ENCODE assay signal across 15 cellular contexts in genomic region chr6:3285732-3286131, GRCh38. TPM values are rescaled to one million over a fixed set of nuclear protein-coding genes. Genes with fewer than 3 reads are reported as not detected.
A peak's percentile ranks its signal among the peaks of the same experiment; 100 is the strongest.
DNase-seq lines count a peak whose midpoint lies in the region; ATAC-seq and TF ChIP-seq lines count a peak whose summit lies in the region.
"Had no signal": no experiment of that assay in that cellular context is flagged by ENCODE, and none has a peak within 500 bp of the region (broad histone marks: within the 10 kb centered on the region; RNA-seq: fewer than 3 reads in every experiment).

No MANE protein-coding gene starts in this region.

- no peak overlapping the region for H4K91ac ChIP-seq in trophoblast cell (ENCODE audit: low read depth, low read length)

- no peak overlapping the region for H3K23ac ChIP-seq in trophoblast cell (ENCODE audit: low read length)

- H3K79me2 ChIP-seq in trophoblast cell (ENCODE audit: control insufficient read depth, insufficient read depth, low read length, poor library complexity) (no peaks in the 10 kb centered on the region), Karpas-422 (ENCODE audit: low read length) (no peaks in the 10 kb centered on the region)

- no peak overlapping the region for H2BK12ac ChIP-seq in trophoblast cell (ENCODE audit: low read length)

- H3K27ac ChIP-seq in endodermal cell (ENCODE audit: low read depth, low read length): peak overlapping the region; percentile 5
- H3K27ac ChIP-seq in trophoblast cell (ENCODE audit: low read depth, low read length): no peak overlapping the region
- no peak overlapping the region for H3K27ac ChIP-seq in Karpas-422 (ENCODE audit: low read length)
- H3K27ac ChIP-seq: BLaER1 had no signal

- no peak overlapping the region for H2AK5ac ChIP-seq in trophoblast cell (ENCODE audit: low read length)

- H4K8ac ChIP-seq in trophoblast cell (ENCODE audit: low read depth, low read length): no peak overlapping the region

- no peaks in the 10 kb centered on the region for H3K9me3 Mint-ChIP-seq in endodermal cell
- H3K9me3 Mint-ChIP-seq: CD8-positive, alpha-beta T cell; H9; IgD-negative memory B cell had no signal

- no peak overlapping the region for H3K27ac Mint-ChIP-seq in endodermal cell
- H3K27ac Mint-ChIP-seq: CD8-positive, alpha-beta T cell had no signal

- H3K4me1 Mint-ChIP-seq in endodermal cell: peaks cover 9% of the 10 kb centered on the region

- no peaks in the 10 kb centered on the region for H3K79me1 ChIP-seq in trophoblast cell (ENCODE audit: low read length)

- no peaks in the 10 kb centered on the region for H3K9me2 ChIP-seq in Karpas-422 (replicated peaks; ENCODE audit: insufficient read depth, low read length)

- H3K4me3 ChIP-seq in endodermal cell (ENCODE audit: low read length) (no peak overlapping the region), trophoblast cell (ENCODE audit: low read depth, low read length) (peak overlapping the region; percentile 22), Karpas-422 (ENCODE audit: low read length) (no peak overlapping the region)
- H3K4me3 ChIP-seq: BLaER1 had no signal

- no peak overlapping the region for H2BK5ac ChIP-seq in trophoblast cell (ENCODE audit: low read depth, low read length, poor library complexity)

- TF ChIP-seq CTCF in endodermal cell (conservative IDR thresholded peaks at IDR 0.05) (no peak), omental fat pad (IDR thresholded peaks at IDR 0.05) (no peak)

- no peak overlapping the region for H3K4me3 Mint-ChIP-seq in endodermal cell
- H3K4me3 Mint-ChIP-seq: CD8-positive, alpha-beta T cell; H9; IgD-negative memory B cell had no signal

- H3K4me2 ChIP-seq in trophoblast cell (ENCODE audit: low read length) (no peak overlapping the region), Karpas-422 (ENCODE audit: low read depth, low read length, poor library complexity, severe bottlenecking) (no peak overlapping the region)
- H3K4me2 ChIP-seq: BLaER1 had no signal

- no peak overlapping the region for H3K18ac ChIP-seq in trophoblast cell (ENCODE audit: low read length)

- no peak overlapping the region for H2BK120ac ChIP-seq in trophoblast cell (ENCODE audit: insufficient read depth, low read length, poor library complexity)

- H3K14ac ChIP-seq in trophoblast cell (ENCODE audit: low read length): no peak overlapping the region

- H3K9me3 ChIP-seq in endodermal cell (ENCODE audit: control insufficient read depth, low read length) (no peaks in the 10 kb centered on the region), trophoblast cell (ENCODE audit: insufficient read depth, low read depth, low read length) (peaks cover 4% of the 10 kb centered on the region), Karpas-422 (ENCODE audit: low read length) (no peaks in the 10 kb centered on the region)
- H3K9me3 ChIP-seq: BLaER1 had no signal

- WGBS in endodermal cell (ENCODE audit: insufficient coverage in 1 of 2, insufficient read length in 1 of 2), 2 experiments: 87 to 93% methylated on average over 4 to 14 of the region's 14 CpGs
- WGBS in trophoblast cell (ENCODE audit: extremely low coverage, insufficient coverage, insufficient read length): no CpG with 5 or more reads among the region's 14 CpGs

- H3K36me3 Mint-ChIP-seq in endodermal cell (ENCODE audit: low read depth): peaks cover 18% of the 10 kb centered on the region

- intact Hi-C loops in left ventricle myocardium superior (cut with micrococcal nuclease): no loop called here
- intact Hi-C loops in cardiac septum (cut with DNase I): loop anchor here (10.0 kb wide), 1 partner anchor 599 kb away; no protein-coding TSS in a partner anchor

- H3K27me3 Mint-ChIP-seq in endodermal cell (ENCODE audit: insufficient read depth): no peaks in the 10 kb centered on the region
- H3K27me3 Mint-ChIP-seq: IgD-negative memory B cell had no signal

- no peaks in the 10 kb centered on the region for H3K36me3 ChIP-seq in endodermal cell (ENCODE audit: control insufficient read depth, insufficient read depth, low read length)
- H3K36me3 ChIP-seq in trophoblast cell (ENCODE audit: control insufficient read depth in 1 of 2, insufficient read depth in 2 of 2, low read length in 2 of 2): peaks cover 56 to 67% of the 10 kb centered on the region in 2 experiments
- H3K36me3 ChIP-seq in Karpas-422 (ENCODE audit: insufficient read depth, low read length): no peaks in the 10 kb centered on the region

- H3K27me3 ChIP-seq in endodermal cell (ENCODE audit: control insufficient read depth, insufficient read depth, low read length, poor library complexity, severe bottlenecking): no peaks in the 10 kb centered on the region
- no peaks in the 10 kb centered on the region for H3K27me3 ChIP-seq in trophoblast cell (ENCODE audit: insufficient read depth, low read length)
- H3K27me3 ChIP-seq in Karpas-422 (ENCODE audit: low read length): no peaks in the 10 kb centered on the region
- H3K27me3 ChIP-seq: BLaER1 had no signal

- no peak overlapping the region for H4K12ac ChIP-seq in trophoblast cell (ENCODE audit: low read depth, low read length)

- ATAC-seq in left ventricle myocardium superior (no peak), omental fat pad (ENCODE audit: low FRiP score) (no peak), GM21576 (IDR thresholded peaks at IDR 0.05; ENCODE audit: unreplicated experiment) (no peak)
- ATAC-seq: CD8-positive, alpha-beta T cell had no signal

- no peaks in the 10 kb centered on the region for H4K20me1 ChIP-seq in Karpas-422 (ENCODE audit: insufficient read depth, low read depth, low read length)

- no peak overlapping the region for H3K9ac ChIP-seq in endodermal cell (ENCODE audit: extremely low read depth, low read length, poor library complexity, severe bottlenecking)
- no peak overlapping the region for H3K9ac ChIP-seq in trophoblast cell (ENCODE audit: low read length)
- H3K9ac ChIP-seq in Karpas-422 (ENCODE audit: low read length): no peak overlapping the region
- H3K9ac ChIP-seq: BLaER1 had no signal

- peak; percentile 19 for DNase-seq in left ventricle myocardium superior
- no peak for DNase-seq in cardiac septum (ENCODE audit: low spot score)
- peak; percentile 28 for DNase-seq in endodermal cell
- no peak for DNase-seq in trophoblast cell
- no peak for DNase-seq in cerebellar nuclear complex (lab: John Stamatoyannopoulos, UW)
- DNase-seq in omental fat pad (ENCODE audit: low spot score): no peak
- DNase-seq in Karpas-422: no peak
- DNase-seq: DMS79; H9; NCI-H187; NK-92 treated with Interleukin-12 subunit alpha and Interleukin-12 subunit beta, amount 100 ng/mL, for 24 hours had no signal

- H3K4me1 ChIP-seq in endodermal cell (ENCODE audit: control insufficient read depth, insufficient read depth, low read length) (peaks cover 9% of the 10 kb centered on the region), trophoblast cell (ENCODE audit: control insufficient read depth in 1 of 2, insufficient read depth in 2 of 2, low read length in 2 of 2) (no peaks in the 10 kb centered on the region), Karpas-422 (ENCODE audit: low read length) (no peaks in the 10 kb centered on the region)

- H2AFZ ChIP-seq in trophoblast cell (ENCODE audit: insufficient read depth, low read length, poor library complexity): no peak overlapping the region
- no peak overlapping the region for H2AFZ ChIP-seq in Karpas-422 (ENCODE audit: low read length)

- H3K4ac ChIP-seq in trophoblast cell (ENCODE audit: low read depth, low read length): no peak overlapping the region

RNA-seq across cellular contexts. Expression of gene PSMG4, which starts 27.0 kb away (rescaled TPM):
- total RNA-seq in left ventricle myocardium superior (7.2 TPM), cardiac septum (8.8 TPM), endodermal cell (10 to 100 TPM; 16.0 to 21.5 TPM), omental fat pad (10 to 100 TPM in 3 of 4 donors, 1 to 10 TPM in 1; 6.8 to 25.2 (median 23.3) TPM)
- 18.5 TPM for polyA plus RNA-seq in endodermal cell (2013, experiment 1 of 2)
- polyA plus RNA-seq in endodermal cell (2013, experiment 2 of 2): 18.2 TPM
- 9.7 and 10.5 TPM in 2 replicates for polyA plus RNA-seq in trophoblast cell (2013)
- 42.3 and 90.4 TPM in 2 replicates for total RNA-seq in Karpas-422 (2014; rRNA removed; shearing (Covaris generic); ENCODE audit: low replicate concordance)

RNA-seq across cellular contexts. Expression of gene TUBB2B, which starts 58.3 kb away (rescaled TPM):
- total RNA-seq in left ventricle myocardium superior (1.0 TPM), cardiac septum (1.2 TPM), endodermal cell (100 to 1,000 TPM; 253 to 304 TPM), omental fat pad (1 to 10 TPM; 2.4 to 8.9 (median 3.9) TPM)
- 836 TPM for polyA plus RNA-seq in endodermal cell (2013, experiment 1 of 2)
- 726 TPM for polyA plus RNA-seq in endodermal cell (2013, experiment 2 of 2)
- polyA plus RNA-seq in trophoblast cell (2013): 139 and 141 TPM in 2 replicates
- total RNA-seq in Karpas-422 (2014; rRNA removed; shearing (Covaris generic); ENCODE audit: low replicate concordance): 0.34 TPM in 1 of 2 replicates, not detected in the other

Comparison
In these comparisons a context has a peak if more than half of its experiments do, and no peak if none do; other contexts are left out.
1. DNase-seq: peak in left ventricle myocardium superior (single experiment) and endodermal cell (single experiment); none in cardiac septum (single experiment), trophoblast cell (0 of 2), cerebellar nuclear complex (0 of 2), omental fat pad (single experiment) and Karpas-422 (single experiment).
2. RNA of gene TUBB2B, which starts 58.3 kb away (total RNA-seq): 253 to 304 TPM in endodermal cell; 2.4 to 8.9 TPM in omental fat pad, 1.2 TPM in cardiac septum (single experiment), 1.0 TPM in left ventricle myocardium superior (single experiment) and 0.34 TPM in Karpas-422; every median in the first group is over 10 times any median in the second.